9 cellular contexts compared by ENCODE assay signal in genomic region chr19:58513694-58514563, GRCh38. TPM values are rescaled to one million over a fixed set of nuclear protein-coding genes. Genes with fewer than 3 reads are reported as not detected.
DNase-seq lines count a peak whose midpoint lies in the region; ATAC-seq, FAIRE-seq and TF ChIP-seq lines count a peak whose summit lies in the region.
"Had no signal": no experiment of that assay in that cellular context is flagged by ENCODE, and none has a peak within 500 bp of the region (broad histone marks: within the 10 kb centered on the region; RNA-seq: fewer than 3 reads in every experiment).

No MANE protein-coding gene starts in this region.

- H3K9me3 ChIP-seq in A549 (no peaks in the 10 kb centered on the region), liver (ENCODE audit: control insufficient read depth in 4 of 4, low read length in 3 of 4) (no peaks in the 10 kb centered on the region)

- H3K4me3 ChIP-seq in A549 (peak overlapping the region; percentile 44), liver (ENCODE audit: low read depth in 1 of 3, low read length in 3 of 3) (peak overlapping the region; percentile 45 to 65 (median 59))

- WGBS in A549 (ENCODE audit: missing lambda C conversion rate), result 60% methylated on average over 55 of the region's 66 CpGs
- 6% methylated on average over 66 of the region's 66 CpGs for WGBS in liver

- TF ChIP-seq EP300 in A549 (IDR thresholded peaks at IDR 0.05), result no peak

- peak; percentile 67 to 92 for DNase-seq in A549 (ENCODE audit: low read depth in 1 of 2, low spot score in 1 of 2)
- peak; percentile 85 for DNase-seq in NCI-H460 (ENCODE audit: extremely low read depth, low read depth)
- DNase-seq in activated CD4-positive, alpha-beta T cell treated with anti-CD3 and anti-CD28 coated beads, Interleukin-2, amount 50 U/mL, for 4 hours, result peak; percentile 88 to 92
- peak; percentile 65 to 90 for DNase-seq in dermis microvascular lymphatic vessel endothelial cell (ENCODE audit: low read depth in 2 of 2)
- DNase-seq in stimulated activated CD4-positive, alpha-beta T cell treated with anti-CD3 and anti-CD28 coated beads, Interleukin-4, amount 100 ng/mL, for 1 hour, result peak; percentile 97

- H3K36me3 ChIP-seq in liver (ENCODE audit: control insufficient read depth in 4 of 4, insufficient read depth in 3 of 4, low read depth in 1 of 4, low read length in 3 of 4), result peaks cover 0 to 9% (median 3%) of the 10 kb centered on the region in 4 donors

- ATAC-seq in A549, result peak; percentile 57 to 81
- ATAC-seq in GM18861 (IDR thresholded peaks at IDR 0.05; ENCODE audit: unreplicated experiment), result peak; percentile 58
- ATAC-seq in HG03196 (IDR thresholded peaks at IDR 0.05; ENCODE audit: unreplicated experiment), result peak; percentile 69

- TF ChIP-seq POLR2A in A549 (IDR thresholded peaks at IDR 0.05; ENCODE audit: low read length), result peak; percentile 89

- H3K27me3 ChIP-seq in liver (ENCODE audit: control insufficient read depth in 4 of 4, insufficient read depth in 4 of 4, low read length in 3 of 4), result no peaks in the 10 kb centered on the region

- H3K27ac ChIP-seq in A549 (peak overlapping the region; percentile 71 to 86), liver (ENCODE audit: low read depth in 1 of 2, low read length in 2 of 2) (peak overlapping the region; percentile 75 to 86)

- peak overlapping the region; percentile 83 for H3K4me2 ChIP-seq in A549

- FAIRE-seq in A549 (lab: Jason Lieb, UNC), result no peak
- FAIRE-seq: G401.6 had no signal

- TF ChIP-seq CTCF in A549 (IDR thresholded peaks at IDR 0.05) (peak; percentile 81), liver (IDR thresholded peaks at IDR 0.05; ENCODE audit: low read depth, low read length, missing input control) (peak; percentile 94)

- TF ChIP-seq RAD21 in A549 (conservative IDR thresholded peaks at IDR 0.05 in 1 of 2, IDR thresholded peaks at IDR 0.05 in 1 of 2) (peak; percentile 44 to 57; a peak in 4 of 5 replicates), liver (IDR thresholded peaks at IDR 0.05) (peak; percentile 64 to 80)

- peak overlapping the region in 1 of 2 donors; percentile 50 for H3K9ac ChIP-seq in liver (ENCODE audit: low read depth in 1 of 2, low read length in 2 of 2)

- POLR2A ChIA-PET in A549 (lab: Yijun Ruan, JAX), result interaction anchor here (0.6 to 1.2 kb wide), 14 partner anchors 9 to 327 kb away, joined by 3 to 20 read pairs (median 4); partner anchors contain the start of genes CHMP2A, TRIM28 and UBE2M

- H3K4me1 ChIP-seq in A549 (peaks cover 15% of the 10 kb centered on the region), liver (ENCODE audit: control insufficient read depth in 4 of 4, insufficient read depth in 4 of 4, low read length in 3 of 4) (peaks cover 16 to 78% (median 52%) of the 10 kb centered on the region in 4 donors)

- CTCF ChIA-PET in A549 (lab: Yijun Ruan, JAX), result interaction anchor here (0.6 to 1.5 kb wide), 14 partner anchors 8 to 68 kb away, joined by 3 to 7 read pairs (median 3); partner anchors contain the start of gene MZF1

TF ChIP-seq in A549, 52 proteins besides CTCF, POLR2A, EP300 and RAD21 (continues in another document):
- peak; percentile 16 for TF ChIP-seq CHD2 (IDR thresholded peaks at IDR 0.05; ENCODE audit: low read length, partially characterized antibody)
- 0 out of 2 replicates have a peak, but pooled peaks have one; percentile 21 for TF ChIP-seq GATA3 (IDR thresholded peaks at IDR 0.05; ENCODE audit: borderline replicate concordance)
- peak; percentile 85 for TF ChIP-seq E2F6 (IDR thresholded peaks at IDR 0.05; ENCODE audit: borderline replicate concordance, low read depth)
- TF ChIP-seq JUN (IDR thresholded peaks at IDR 0.05), result peak in 1 of 2 experiments; percentile 58; a peak in 1 of 5 replicates
- peak; percentile 39; the same call in 1 of the 2 replicates for TF ChIP-seq MYC (IDR thresholded peaks at IDR 0.05; ENCODE audit: borderline replicate concordance, low read length)

TF ChIP-seq in liver, 16 proteins besides CTCF, POLR2A, EP300 and RAD21 (continues in another document):
- TF ChIP-seq HNF4A (conservative IDR thresholded peaks at IDR 0.05), result peak in 1 of 2 donors; percentile 5
- TF ChIP-seq JUND (IDR thresholded peaks at IDR 0.05), result no peak
- TF ChIP-seq TAF1 (conservative IDR thresholded peaks at IDR 0.05), result no peak

RNA-seq across cellular contexts. Expression of gene SLC27A5, which starts 2.1 kb away (rescaled TPM):
- polyA plus RNA-seq in A549 (2011; rRNA removed) (30.2 and 36.7 TPM in 2 replicates), A549 (2017; fragmentation: RNase III; extraction: RNeasy Plus Mini Kit Qiagen cat#74134 plus additional on column Dnase treatment) (36.7 to 40.4 TPM (median 37.8 TPM) in 3 replicates), liver (100 to 1,000 TPM; 316 to 326 TPM)
- polyA plus RNA-seq in A549 (2012; cell fraction: cytosol; rRNA removed), result 73.3 and 84.5 TPM in 2 replicates
- polyA plus RNA-seq in A549 (2012; cell fraction: nucleus; rRNA removed), result 45.0 and 48.2 TPM in 2 replicates
- 18.7 and 27.9 TPM in 2 replicates for polyA minus RNA-seq in A549 (2011; rRNA and poly(A)+ RNA removed)
- 20.5 and 27.8 TPM in 2 replicates for total RNA-seq in NCI-H460 (2014; rRNA removed; shearing (Covaris generic))
- 22.9 and 98.4 TPM in 2 replicates for polyA plus RNA-seq in NCI-H460 (2014; cell fraction: nucleus; rRNA removed)
- total RNA-seq in dermis microvascular lymphatic vessel endothelial cell (10.1 and 10.9 TPM in 2 replicates), liver (100 to 1,000 TPM in 1 of 2 donors, 10 to 100 TPM in 1; 31.9 to 395 TPM)

RNA-seq across cellular contexts. Expression of gene ZBTB45, which starts 5.7 kb away (rescaled TPM):
- polyA plus RNA-seq in A549 (2011; rRNA removed) (6.2 and 6.4 TPM in 2 replicates), A549 (2017; fragmentation: RNase III; extraction: RNeasy Plus Mini Kit Qiagen cat#74134 plus additional on column Dnase treatment) (11.8 to 14.3 TPM (median 13.4 TPM) in 3 replicates), liver (1 to 10 TPM; 2.2 to 4.0 TPM)
- 14.2 and 19.4 TPM in 2 replicates for polyA plus RNA-seq in A549 (2012; cell fraction: cytosol; rRNA removed)
- polyA plus RNA-seq in A549 (2012; cell fraction: nucleus; rRNA removed), result 28.8 and 41.9 TPM in 2 replicates
- polyA minus RNA-seq in A549 (2011; rRNA and poly(A)+ RNA removed), result 4.7 and 7.5 TPM in 2 replicates
- 3.8 and 4.9 TPM in 2 replicates for total RNA-seq in NCI-H460 (2014; rRNA removed; shearing (Covaris generic))
- polyA plus RNA-seq in NCI-H460 (2014; cell fraction: nucleus; rRNA removed), result 4.4 and 5.5 TPM in 2 replicates
- total RNA-seq in dermis microvascular lymphatic vessel endothelial cell (3.5 and 5.7 TPM in 2 replicates), liver (1 to 10 TPM; 2.1 to 3.2 TPM)

RNA-seq across cellular contexts. Expression of gene TRIM28, which starts 29.9 kb away (rescaled TPM):
- polyA plus RNA-seq in A549 (2011; rRNA removed) (576 and 735 TPM in 2 replicates), A549 (2017; fragmentation: RNase III; extraction: RNeasy Plus Mini Kit Qiagen cat#74134 plus additional on column Dnase treatment) (656 to 743 TPM (median 666 TPM) in 3 replicates), liver (10 to 100 TPM; 47.1 to 88.0 TPM)
- polyA plus RNA-seq in A549 (2012; cell fraction: cytosol; rRNA removed), result 1,530 and 1,851 TPM in 2 replicates
- polyA plus RNA-seq in A549 (2012; cell fraction: nucleus; rRNA removed), result 2,680 and 4,180 TPM in 2 replicates
- 1,927 and 2,378 TPM in 2 replicates for polyA minus RNA-seq in A549 (2011; rRNA and poly(A)+ RNA removed)
- total RNA-seq in NCI-H460 (2014; rRNA removed; shearing (Covaris generic)), result 246 and 252 TPM in 2 replicates
- polyA plus RNA-seq in NCI-H460 (2014; cell fraction: nucleus; rRNA removed), result 540 and 555 TPM in 2 replicates
- total RNA-seq in dermis microvascular lymphatic vessel endothelial cell (339 and 348 TPM in 2 replicates), liver (100 to 1,000 TPM in 1 of 2 donors, 10 to 100 TPM in 1; 80.5 to 157 TPM)

RNA-seq across cellular contexts. Expression of gene ZNF446, which starts 37.8 kb away (rescaled TPM):
- polyA plus RNA-seq in A549 (2011; rRNA removed) (6.2 and 7.4 TPM in 2 replicates), A549 (2017; fragmentation: RNase III; extraction: RNeasy Plus Mini Kit Qiagen cat#74134 plus additional on column Dnase treatment) (9.9 to 12.5 TPM (median 11.0 TPM) in 3 replicates), liver (1 to 10 TPM; 3.3 to 4.8 TPM)
- 10.7 and 14.7 TPM in 2 replicates for polyA plus RNA-seq in A549 (2012; cell fraction: cytosol; rRNA removed)
- 32.2 and 37.8 TPM in 2 replicates for polyA plus RNA-seq in A549 (2012; cell fraction: nucleus; rRNA removed)
- polyA minus RNA-seq in A549 (2011; rRNA and poly(A)+ RNA removed), result 9.3 and 9.9 TPM in 2 replicates
- total RNA-seq in NCI-H460 (2014; rRNA removed; shearing (Covaris generic)), result 3.7 and 5.1 TPM in 2 replicates
- 7.7 and 39.6 TPM in 2 replicates for polyA plus RNA-seq in NCI-H460 (2014; cell fraction: nucleus; rRNA removed)
- total RNA-seq in dermis microvascular lymphatic vessel endothelial cell (3.2 and 5.7 TPM in 2 replicates), liver (1 to 10 TPM; 2.8 to 4.6 TPM)

RNA-seq across cellular contexts. Expression of gene CHMP2A, which starts 41.0 kb away (rescaled TPM):
- 223 and 280 TPM in 2 replicates for polyA plus RNA-seq in A549 (2011; rRNA removed)
- polyA plus RNA-seq in A549 (2012; cell fraction: cytosol; rRNA removed), result 234 and 296 TPM in 2 replicates
- 118 and 141 TPM in 2 replicates for polyA plus RNA-seq in A549 (2012; cell fraction: nucleus; rRNA removed)
- 192 to 227 TPM (median 198 TPM) in 3 replicates for polyA plus RNA-seq in A549 (2017; fragmentation: RNase III; extraction: RNeasy Plus Mini Kit Qiagen cat#74134 plus additional on column Dnase treatment)
- 198 and 245 TPM in 2 replicates for polyA minus RNA-seq in A549 (2011; rRNA and poly(A)+ RNA removed)
- total RNA-seq in NCI-H460 (2014; rRNA removed; shearing (Covaris generic)), result 102 and 105 TPM in 2 replicates
- 60.0 and 82.1 TPM in 2 replicates for polyA plus RNA-seq in NCI-H460 (2014; cell fraction: nucleus; rRNA removed)
- total RNA-seq in dermis microvascular lymphatic vessel endothelial cell, result 90.8 and 112 TPM in 2 replicates
- 10 to 100 TPM; 58.0 to 69.5 TPM for total RNA-seq in liver
- 100 to 1,000 TPM in 1 of 2 donors, 10 to 100 TPM in 1; 97.1 to 107 TPM for polyA plus RNA-seq in liver

Comparison
In these comparisons a context has a peak if more than half of its experiments do, and no peak if none do; other contexts are left out.
1. Peak in every context shown above with its lines: DNase-seq, ATAC-seq, H3K4me3 ChIP-seq and H3K27ac ChIP-seq.